Comparison of ENCODE assay signal across 1 cellular context in the genomic region with DNA sequence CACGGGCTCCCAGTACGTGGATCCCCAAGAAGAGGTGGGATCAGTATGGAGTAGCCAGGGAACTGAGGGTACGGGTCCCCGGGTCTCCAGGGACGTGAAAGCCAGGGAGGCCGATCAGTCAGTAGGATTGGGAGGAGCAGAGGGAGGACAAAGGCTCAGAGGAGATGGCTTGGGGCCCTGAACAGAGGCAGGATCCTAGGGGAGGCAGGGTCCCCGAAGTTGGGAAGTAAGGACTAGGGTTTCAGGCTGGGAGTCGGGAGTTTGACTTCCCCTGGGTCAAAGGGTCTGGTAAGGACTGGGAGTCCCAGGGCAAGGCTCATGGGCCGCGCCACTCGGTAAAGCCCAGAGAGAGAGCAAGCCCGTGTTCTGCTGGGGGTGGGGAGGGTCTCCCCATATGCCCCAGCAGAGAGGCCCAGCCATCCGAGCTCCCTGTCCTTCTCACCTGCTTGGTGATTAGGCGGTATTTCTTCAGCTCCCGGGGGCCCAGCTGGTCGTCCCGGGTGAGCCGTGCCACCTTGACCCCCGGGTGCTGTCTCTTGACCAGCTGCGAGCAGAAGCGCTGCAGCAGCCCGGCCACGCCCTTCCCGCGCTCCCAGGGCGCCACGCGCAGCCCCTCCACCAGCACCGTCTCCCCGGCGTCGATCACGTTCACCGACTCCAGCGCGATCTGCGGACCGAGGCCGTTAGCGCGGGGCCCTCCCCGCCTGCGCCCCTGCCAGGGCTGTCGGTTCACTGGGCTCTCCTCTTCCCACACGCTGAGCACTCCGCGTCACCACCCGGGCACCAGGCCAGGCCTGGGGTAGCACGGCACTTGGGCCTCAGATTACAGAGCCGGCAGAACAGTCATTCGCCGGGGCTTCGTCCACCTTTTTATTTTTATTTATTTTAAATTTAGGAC.
TF ChIP-seq lines count a peak whose summit lies in the region.

No MANE protein-coding gene starts in this region.

TF ChIP-seq in endothelial cell of umbilical vein, 7 proteins besides CTCF, POLR2A, EP300 and RAD21:
- TF ChIP-seq JUN (IDR thresholded peaks at IDR 0.05; ENCODE audit: borderline replicate concordance, insufficient read depth, insufficient read length, low read depth): no peak
- TF ChIP-seq POLR2AphosphoS5 (IDR thresholded peaks at IDR 0.05; ENCODE audit: insufficient read depth, low read depth, low read length): no peak
- no peak for TF ChIP-seq MAX (IDR thresholded peaks at IDR 0.05; ENCODE audit: insufficient read depth, insufficient read length)
- TF ChIP-seq GATA2 (IDR thresholded peaks at IDR 0.05; ENCODE audit: insufficient read depth, insufficient read length, low read depth, low read length): no peak
- no peak for TF ChIP-seq MYC (IDR thresholded peaks at IDR 0.05; ENCODE audit: low read depth, low read length)
- peak; percentile 25 for TF ChIP-seq EZH2 (IDR thresholded peaks at IDR 0.05; ENCODE audit: borderline replicate concordance, low read depth, low read length, severe bottlenecking)
